ENCODE assay signal across 9 cellular contexts in genomic region chr3:20056727-20057611, GRCh38. TPM values are rescaled to one million over a fixed set of nuclear protein-coding genes. Genes with fewer than 3 reads are reported as not detected.
DNase-seq lines count a peak whose midpoint lies in the region; ATAC-seq and TF ChIP-seq lines count a peak whose summit lies in the region.
"Had no signal": no experiment of that assay in that cellular context is flagged by ENCODE, and none has a peak within 500 bp of the region (broad histone marks: within the 10 kb centered on the region; RNA-seq: fewer than 3 reads in every experiment).

No MANE protein-coding gene starts in this region.

- no peaks in the 10 kb centered on the region for H3K9me3 Mint-ChIP-seq in stimulated activated effector memory CD8-positive, alpha-beta T cell treated with anti-CD3 and anti-CD28 coated beads, Interleukin-12 subunit alpha, Interleukin-12 subunit beta, amount 100 ng/mL, for 72 hours

- no peak overlapping the region for H3K4me3 ChIP-seq in Panc1 (ENCODE audit: low read depth in 2 of 2, low read length in 2 of 2)

- H3K27ac ChIP-seq in Panc1 (ENCODE audit: low read length) (no peak overlapping the region), foreskin keratinocyte (peak overlapping the region; percentile 91)

- H3K27me3 ChIP-seq in Panc1 (ENCODE audit: control insufficient read depth, insufficient read depth, low read length): no peaks in the 10 kb centered on the region
- H3K27me3 ChIP-seq in foreskin keratinocyte: no peaks in the 10 kb centered on the region

- H3K9me3 ChIP-seq in Panc1 (ENCODE audit: control insufficient read depth, insufficient read depth, low read depth, low read length): no peaks in the 10 kb centered on the region

- DNase-seq in CD1c-positive myeloid dendritic cell (ENCODE audit: extremely low spot score) (peak; percentile 75), Panc1 (ENCODE audit: low read depth, low spot score) (peak; percentile 62), foreskin keratinocyte (peak; percentile 97 to 99), HEK293T (ENCODE audit: extremely low spot score) (no peak), LoVo (ENCODE audit: low spot score) (no peak)
- DNase-seq in stimulated activated effector memory CD8-positive, alpha-beta T cell treated with anti-CD3 and anti-CD28 coated beads, Interleukin-12 subunit alpha, Interleukin-12 subunit beta, amount 100 ng/mL, for 72 hours (ENCODE audit: low spot score in 2 of 2): peak; percentile 18 to 72

- no peak overlapping the region for H3K27ac Mint-ChIP-seq in stimulated activated effector memory CD8-positive, alpha-beta T cell treated with anti-CD3 and anti-CD28 coated beads, Interleukin-12 subunit alpha, Interleukin-12 subunit beta, amount 100 ng/mL, for 72 hours

- POLR2A ChIA-PET in Panc1 (lab: Charles Lee): no interaction called here
- POLR2A ChIA-PET in HEK293T (lab: Yijun Ruan, JAX): no interaction called here

- H3K4me1 ChIP-seq in Panc1 (ENCODE audit: control insufficient read depth, insufficient read depth, low read length): peaks cover 9% of the 10 kb centered on the region
- H3K4me1 ChIP-seq in foreskin keratinocyte: peaks cover 41% of the 10 kb centered on the region

- no peak for TF ChIP-seq CTCF in Panc1 (IDR thresholded peaks at IDR 0.05)
- no peak for TF ChIP-seq CTCF in foreskin keratinocyte (conservative IDR thresholded peaks at IDR 0.05)

- intact Hi-C loops in Panc1 (cut with micrococcal nuclease; ENCODE audit: unreplicated experiment): no loop called here

- peaks cover 38% of the 10 kb centered on the region for H3K4me1 Mint-ChIP-seq in stimulated activated effector memory CD8-positive, alpha-beta T cell treated with anti-CD3 and anti-CD28 coated beads, Interleukin-12 subunit alpha, Interleukin-12 subunit beta, amount 100 ng/mL, for 72 hours

- peak; percentile 42 for ATAC-seq in GM21529 (IDR thresholded peaks at IDR 0.05; ENCODE audit: unreplicated experiment)
- ATAC-seq in Panc1: no peak
- ATAC-seq in foreskin keratinocyte: peak; percentile 90
- ATAC-seq in stimulated activated effector memory CD8-positive, alpha-beta T cell treated with anti-CD3 and anti-CD28 coated beads, Interleukin-12 subunit alpha, Interleukin-12 subunit beta, amount 100 ng/mL, for 72 hours: peak; percentile 76
- no peak for ATAC-seq in HG02588 (IDR thresholded peaks at IDR 0.05; ENCODE audit: unreplicated experiment)

- CTCF ChIA-PET in Panc1 (lab: Charles Lee) (interaction anchor here (0.5 kb wide), 1 partner anchor 26 kb away, joined by 4 read pairs; no protein-coding TSS in a partner anchor), HEK293T (lab: Yijun Ruan, JAX) (no interaction called here)

- no TSS peak for BruUV-seq in Panc1 (replicated peaks; lab: Mats Ljungman, UMichigan)

- in situ Hi-C loops in Panc1 (cut with HindIII; ENCODE audit: low pct_unique_long_range_greater_than_20kb, low sequenced_read_pairs): no loop called here

- no peaks in the 10 kb centered on the region for H3K36me3 ChIP-seq in Panc1 (ENCODE audit: control insufficient read depth, insufficient read depth, low read length)

- no peak overlapping the region for H3K4me3 Mint-ChIP-seq in stimulated activated effector memory CD8-positive, alpha-beta T cell treated with anti-CD3 and anti-CD28 coated beads, Interleukin-12 subunit alpha, Interleukin-12 subunit beta, amount 100 ng/mL, for 72 hours

- H3K36me3 Mint-ChIP-seq in stimulated activated effector memory CD8-positive, alpha-beta T cell treated with anti-CD3 and anti-CD28 coated beads, Interleukin-12 subunit alpha, Interleukin-12 subunit beta, amount 100 ng/mL, for 72 hours: no peaks in the 10 kb centered on the region

TF ChIP-seq in HEK293T, 16 proteins besides CTCF, POLR2A, EP300 and RAD21:
- TF ChIP-seq TARDBP (IDR thresholded peaks at IDR 0.05): no peak
- no peak for TF ChIP-seq FOXK2 (IDR thresholded peaks at IDR 0.05)
- TF ChIP-seq ELF4 (IDR thresholded peaks at IDR 0.05): no peak
- no peak for TF ChIP-seq LEF1 (IDR thresholded peaks at IDR 0.05; ENCODE audit: borderline replicate concordance)
- TF ChIP-seq ARNT (IDR thresholded peaks at IDR 0.05): no peak
- no peak for TF ChIP-seq SUZ12 (IDR thresholded peaks at IDR 0.05)
- TF ChIP-seq HDGF (IDR thresholded peaks at IDR 0.05; ENCODE audit: borderline replicate concordance): no peak
- no peak for TF ChIP-seq NFRKB (IDR thresholded peaks at IDR 0.05)
- no peak for TF ChIP-seq FOXM1 (IDR thresholded peaks at IDR 0.05; ENCODE audit: borderline replicate concordance)
- no peak for TF ChIP-seq ZNF384 (IDR thresholded peaks at IDR 0.05)
- TF ChIP-seq, protein P1, sequence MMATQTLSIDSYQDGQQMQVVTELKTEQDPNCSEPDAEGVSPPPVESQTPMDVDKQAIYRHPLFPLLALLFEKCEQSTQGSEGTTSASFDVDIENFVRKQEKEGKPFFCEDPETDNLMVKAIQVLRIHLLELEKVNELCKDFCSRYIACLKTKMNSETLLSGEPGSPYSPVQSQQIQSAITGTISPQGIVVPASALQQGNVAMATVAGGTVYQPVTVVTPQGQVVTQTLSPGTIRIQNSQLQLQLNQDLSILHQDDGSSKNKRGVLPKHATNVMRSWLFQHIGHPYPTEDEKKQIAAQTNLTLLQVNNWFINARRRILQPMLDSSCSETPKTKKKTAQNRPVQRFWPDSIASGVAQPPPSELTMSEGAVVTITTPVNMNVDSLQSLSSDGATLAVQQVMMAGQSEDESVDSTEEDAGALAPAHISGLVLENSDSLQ (IDR thresholded peaks at IDR 0.05): no peak
- no peak for TF ChIP-seq SP1 (IDR thresholded peaks at IDR 0.05)
- no peak for TF ChIP-seq CTBP1 (IDR thresholded peaks at IDR 0.05; ENCODE audit: borderline replicate concordance)
- no peak for TF ChIP-seq BHLHE40 (IDR thresholded peaks at IDR 0.05; ENCODE audit: borderline replicate concordance)
- TF ChIP-seq L3MBTL2 (conservative IDR thresholded peaks at IDR 0.05): no peak
- no peak for TF ChIP-seq FOXA1 (IDR thresholded peaks at IDR 0.05)

RNA-seq across cellular contexts. Expression of gene KAT2B, which starts 16.7 kb away (rescaled TPM):
- 16.4 TPM for total RNA-seq in Panc1 (2021; ENCODE audit: unreplicated experiment)
- 6.6 TPM for polyA plus RNA-seq in Panc1 (2012; ENCODE audit: insufficient read length)
- total RNA-seq in foreskin keratinocyte: 4.5 and 6.9 TPM in 2 replicates
- 0.95 and 1.2 TPM in 2 replicates for polyA plus RNA-seq in foreskin keratinocyte

RNA-seq across cellular contexts. Expression of gene PP2D1, which starts 44.9 kb away (rescaled TPM):
- total RNA-seq in Panc1 (2021; ENCODE audit: unreplicated experiment) (not detected), foreskin keratinocyte (not detected in 2 replicates)
- not detected for polyA plus RNA-seq in Panc1 (2012; ENCODE audit: insufficient read length)
- polyA plus RNA-seq in foreskin keratinocyte: not detected in 2 replicates
- total RNA-seq: H1 had no signal
- polyA plus RNA-seq: H1 had no signal

Comparison
In these comparisons a context has a peak if more than half of its experiments do, and no peak if none do; other contexts are left out.
1. DNase-seq: peak in CD1c-positive myeloid dendritic cell (single experiment), Panc1 (single experiment), foreskin keratinocyte (2 of 2) and stimulated activated effector memory CD8-positive, alpha-beta T cell treated with anti-CD3 and anti-CD28 coated beads, Interleukin-12 subunit alpha, Interleukin-12 subunit beta, amount 100 ng/mL, for 72 hours (2 of 2); none in HEK293T (single experiment) and LoVo (single experiment).
2. ATAC-seq: peak in GM21529 (single experiment), foreskin keratinocyte (single experiment) and stimulated activated effector memory CD8-positive, alpha-beta T cell treated with anti-CD3 and anti-CD28 coated beads, Interleukin-12 subunit alpha, Interleukin-12 subunit beta, amount 100 ng/mL, for 72 hours (single experiment); none in Panc1 (single experiment) and HG02588 (single experiment).